Comparison of ENCODE assay signal across 8 cellular contexts in genomic region chr7:130904031-130904757, GRCh38.
DNase-seq lines count a peak whose midpoint lies in the region; ATAC-seq and TF ChIP-seq lines count a peak whose summit lies in the region.

No MANE protein-coding gene starts in this region.

- in situ Hi-C loops in astrocyte of the spinal cord (cut with HindIII; ENCODE audit: low sequenced_read_pairs) = no loop called here

- intact Hi-C loops in vagina (cut with DNase I) = no loop called here

- no peak for TF ChIP-seq POLR2A in vagina (IDR thresholded peaks at IDR 0.05)

- no peak overlapping the region for H3K4me3 Mint-ChIP-seq in activated naive CD4-positive, alpha-beta T cell treated with anti-CD3 and anti-CD28 coated beads, Interleukin-2, amount 10 ng/mL, durations not matched to agents 7 days and 5 days

- CTCF ChIA-PET in activated naive CD4-positive, alpha-beta T cell treated with anti-CD3 and anti-CD28 coated beads, Interleukin-2, amount 10 ng/mL, durations not matched to agents 7 days and 5 days (lab: Charles Lee) = interaction anchor here (1.0 to 2.3 kb wide), 8 partner anchors 8 to 136 kb away, joined by 3 to 10 read pairs (median 4); no protein-coding TSS in a partner anchor

- H3K27me3 ChIP-seq in vagina = no peaks in the 10 kb centered on the region

- H3K9me3 ChIP-seq in vagina = no peaks in the 10 kb centered on the region

- ATAC-seq in left lobe of liver = peak; percentile 54
- no peak for ATAC-seq in GM18870 (IDR thresholded peaks at IDR 0.05; ENCODE audit: unreplicated experiment)
- ATAC-seq in HG02870 (IDR thresholded peaks at IDR 0.05; ENCODE audit: unreplicated experiment) = no peak
- ATAC-seq in HG02571 (IDR thresholded peaks at IDR 0.05; ENCODE audit: unreplicated experiment) = no peak

- H3K4me3 ChIP-seq in astrocyte of the spinal cord (ENCODE audit: low read depth, low read length) (no peak overlapping the region), vagina (peak overlapping the region in 1 of 2 donors; percentile 5)

- H3K9me3 Mint-ChIP-seq in activated naive CD4-positive, alpha-beta T cell treated with anti-CD3 and anti-CD28 coated beads, Interleukin-2, amount 10 ng/mL, durations not matched to agents 7 days and 5 days = no peaks in the 10 kb centered on the region

- H3K27me3 Mint-ChIP-seq in activated naive CD4-positive, alpha-beta T cell treated with anti-CD3 and anti-CD28 coated beads, Interleukin-2, amount 10 ng/mL, durations not matched to agents 7 days and 5 days = no peaks in the 10 kb centered on the region

- peak overlapping the region; percentile 80 for H3K27ac ChIP-seq in vagina

- peaks cover 75% of the 10 kb centered on the region for H3K4me1 ChIP-seq in vagina

- TF ChIP-seq CTCF in astrocyte of the spinal cord (IDR thresholded peaks at IDR 0.05; ENCODE audit: low read depth, low read length) (no peak), vagina (IDR thresholded peaks at IDR 0.05) (no peak)

- peaks cover 0 to 9% of the 10 kb centered on the region in 2 donors for H3K36me3 ChIP-seq in vagina

- H3K36me3 Mint-ChIP-seq in activated naive CD4-positive, alpha-beta T cell treated with anti-CD3 and anti-CD28 coated beads, Interleukin-2, amount 10 ng/mL, durations not matched to agents 7 days and 5 days = peaks cover 61% of the 10 kb centered on the region

- peaks cover 80% of the 10 kb centered on the region for H3K4me1 Mint-ChIP-seq in activated naive CD4-positive, alpha-beta T cell treated with anti-CD3 and anti-CD28 coated beads, Interleukin-2, amount 10 ng/mL, durations not matched to agents 7 days and 5 days

- no peak for DNase-seq in activated naive CD4-positive, alpha-beta T cell treated with anti-CD3 and anti-CD28 coated beads, Interleukin-2, amount 10 ng/mL, durations not matched to agents 7 days and 5 days
- no peak for DNase-seq in activated naive CD4-positive, alpha-beta T cell (lab: John Stamatoyannopoulos, UW)
- peak; percentile 94 for DNase-seq in astrocyte of the spinal cord (ENCODE audit: low read depth, low spot score)
- DNase-seq in left lobe of liver (ENCODE audit: low spot score) = peak; percentile 77
- peak in 1 of 2 donors; percentile 88 for DNase-seq in vagina (ENCODE audit: extremely low spot score in 2 of 2)

- peak overlapping the region; percentile 77 for H3K27ac Mint-ChIP-seq in activated naive CD4-positive, alpha-beta T cell treated with anti-CD3 and anti-CD28 coated beads, Interleukin-2, amount 10 ng/mL, durations not matched to agents 7 days and 5 days

Comparison
In these comparisons a context has a peak if more than half of its experiments do, and no peak if none do; other contexts are left out.
1. DNase-seq: peak in astrocyte of the spinal cord (single experiment) and left lobe of liver (single experiment); none in activated naive CD4-positive, alpha-beta T cell treated with anti-CD3 and anti-CD28 coated beads, Interleukin-2, amount 10 ng/mL, durations not matched to agents 7 days and 5 days (single experiment) and activated naive CD4-positive, alpha-beta T cell (0 of 4).